1 cellular context compared by ENCODE assay signal in the genomic region with DNA sequence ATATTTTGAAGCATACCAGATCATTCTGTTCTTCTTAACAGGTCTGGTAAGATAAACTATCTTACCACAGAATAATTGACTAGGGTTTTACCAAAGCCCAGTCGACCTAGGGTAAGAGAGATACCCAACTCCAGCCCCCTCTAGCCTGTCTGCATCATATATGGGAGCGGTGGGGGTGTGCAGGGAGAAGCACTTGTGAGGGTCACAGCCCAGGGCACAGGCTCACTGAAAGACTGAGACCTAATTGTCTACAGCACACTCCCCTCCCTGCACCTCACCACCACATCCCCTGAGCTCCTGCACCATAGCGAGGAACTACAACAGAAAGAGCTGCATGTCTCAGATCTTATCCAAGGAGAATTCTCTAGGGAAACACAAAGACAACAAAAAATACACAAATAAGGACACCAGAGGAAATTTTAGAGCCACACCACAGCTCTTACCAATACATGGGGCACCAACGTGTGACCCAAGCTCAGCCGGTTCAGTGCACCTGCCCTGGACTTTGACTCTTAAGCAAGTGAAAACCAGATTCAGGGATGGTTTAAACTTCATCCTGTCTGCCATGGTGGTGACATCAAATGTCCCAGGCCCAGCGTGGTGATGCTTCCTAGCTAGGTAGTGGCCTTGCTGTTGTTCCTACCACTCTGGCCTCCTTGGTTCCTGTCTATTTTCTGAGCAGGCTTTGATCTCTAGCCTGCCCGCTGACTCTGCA.
TF ChIP-seq lines count a peak whose summit lies in the region.

No MANE protein-coding gene starts in this region.

TF ChIP-seq in liver, 16 proteins besides CTCF, POLR2A, EP300 and RAD21 (continued from another document):
- TF ChIP-seq, protein P1, sequence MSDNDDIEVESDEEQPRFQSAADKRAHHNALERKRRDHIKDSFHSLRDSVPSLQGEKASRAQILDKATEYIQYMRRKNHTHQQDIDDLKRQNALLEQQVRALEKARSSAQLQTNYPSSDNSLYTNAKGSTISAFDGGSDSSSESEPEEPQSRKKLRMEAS (IDR thresholded peaks at IDR 0.05), result peak; percentile 20
- peak; percentile 90 to 96 for TF ChIP-seq HNF4A (conservative IDR thresholded peaks at IDR 0.05)
